In the genomic region with DNA sequence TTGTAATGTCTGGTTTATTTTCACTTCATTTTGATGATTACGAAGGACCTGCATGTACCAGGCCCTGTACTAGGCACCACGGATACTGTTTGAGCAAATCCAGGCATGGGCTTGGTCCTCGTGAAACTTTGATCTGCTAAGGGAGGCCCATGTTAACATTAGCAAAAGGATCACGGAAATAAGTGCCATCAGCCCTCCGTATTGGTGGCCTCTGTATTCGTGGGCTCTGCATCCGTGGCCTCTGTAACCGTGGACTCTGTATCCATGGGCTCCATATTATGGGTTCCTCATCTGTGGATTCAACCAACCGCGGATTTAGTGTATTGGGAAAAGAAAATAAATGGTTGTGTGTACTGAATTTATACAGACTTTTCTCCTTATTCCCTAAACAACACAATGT, we compare ENCODE assay signal across 1 cellular context.
TF ChIP-seq lines count a peak whose summit lies in the region.

No MANE protein-coding gene starts in this region.

TF ChIP-seq in H1, 55 proteins besides CTCF, POLR2A, EP300 and RAD21:
- TF ChIP-seq FOSL1 (IDR thresholded peaks at IDR 0.05; ENCODE audit: insufficient read depth, low read depth, low read length) (peak; percentile 67; the same call in 1 of the 2 replicates), SIN3A (conservative IDR thresholded peaks at IDR 0.05 in 1 of 2, IDR thresholded peaks at IDR 0.05 in 1 of 2; ENCODE audit: low read depth in 1 of 2, low read length in 2 of 2) (no peak), EGR1 (IDR thresholded peaks at IDR 0.05; ENCODE audit: borderline replicate concordance, low read depth, low read length) (peak; percentile 92)
